Comparison of ENCODE assay signal across 8 cellular contexts in the genomic region with DNA sequence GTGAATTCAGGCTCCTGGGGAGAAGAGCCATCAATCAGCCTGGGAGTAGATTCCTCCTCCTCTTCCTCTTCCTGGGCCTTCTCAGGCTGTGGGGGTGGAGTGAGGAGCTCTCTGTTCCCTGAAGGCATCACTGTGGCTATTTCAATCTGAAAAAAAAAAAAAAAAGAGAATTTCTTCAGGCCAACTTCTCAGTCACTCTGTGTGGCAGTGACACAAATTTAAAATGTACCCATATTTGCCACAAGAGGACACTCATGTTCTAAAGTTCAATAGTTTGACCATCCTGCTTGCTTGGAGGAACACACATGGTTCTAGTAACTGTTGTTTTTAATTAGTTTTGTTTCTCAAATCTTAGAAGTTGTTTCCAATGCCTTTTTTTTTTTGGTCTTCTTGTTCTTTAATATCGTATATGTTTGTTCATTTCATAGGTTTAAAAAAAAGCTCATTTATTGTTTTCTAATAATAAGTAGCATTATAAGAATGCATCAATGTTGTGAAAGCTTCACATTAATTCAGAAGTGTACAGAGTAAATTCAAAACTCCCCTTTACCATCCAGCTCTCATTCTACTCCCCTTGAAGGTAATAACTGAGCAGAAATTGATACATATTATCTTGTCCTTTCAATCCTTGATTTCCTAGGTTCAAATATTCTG. TPM values are rescaled to one million over a fixed set of nuclear protein-coding genes. Genes with fewer than 3 reads are reported as not detected.
DNase-seq lines count a peak whose midpoint lies in the region; ATAC-seq, FAIRE-seq and TF ChIP-seq lines count a peak whose summit lies in the region.

No MANE protein-coding gene starts in this region.

- no peaks in the 10 kb centered on the region for H3K9me3 ChIP-seq in CD8-positive, alpha-beta memory T cell (ENCODE audit: low read length)

- H3K27me3 Mint-ChIP-seq in osteocyte (ENCODE audit: unreplicated experiment): no peaks in the 10 kb centered on the region
- H3K27me3 Mint-ChIP-seq in CD8-positive, alpha-beta memory T cell: peaks cover 0 to 5% of the 10 kb centered on the region in 2 donors

- H3K36me3 Mint-ChIP-seq in osteocyte (ENCODE audit: unreplicated experiment): no peaks in the 10 kb centered on the region
- H3K36me3 Mint-ChIP-seq in CD8-positive, alpha-beta memory T cell: no peaks in the 10 kb centered on the region

- H3K36me3 ChIP-seq in CD8-positive, alpha-beta memory T cell (ENCODE audit: insufficient read depth, low read length): no peaks in the 10 kb centered on the region

- H3K4me1 Mint-ChIP-seq in osteocyte (ENCODE audit: unreplicated experiment): peaks cover 49% of the 10 kb centered on the region
- no peaks in the 10 kb centered on the region for H3K4me1 Mint-ChIP-seq in CD8-positive, alpha-beta memory T cell

- TF ChIP-seq CTCF in HL-60 (IDR thresholded peaks at IDR 0.05; ENCODE audit: insufficient read depth, low read length): peak; percentile 37
- peak; percentile 80 for TF ChIP-seq CTCF in osteocyte (IDR thresholded peaks at IDR 0.05)

- POLR2A ChIA-PET in CD8-positive, alpha-beta memory T cell (lab: Charles Lee): no interaction called here

- H3K27me3 ChIP-seq in HL-60 (ENCODE audit: insufficient read depth, poor library complexity, severe bottlenecking): no peaks in the 10 kb centered on the region
- H3K27me3 ChIP-seq in CD8-positive, alpha-beta memory T cell (ENCODE audit: insufficient read depth, low read length, poor library complexity, severe bottlenecking): no peaks in the 10 kb centered on the region

- peak; percentile 93 for ATAC-seq in GM21367 (IDR thresholded peaks at IDR 0.05; ENCODE audit: unreplicated experiment)

- H3K4me1 ChIP-seq in CD8-positive, alpha-beta memory T cell (ENCODE audit: insufficient read depth, low read length): no peaks in the 10 kb centered on the region

- DNase-seq in HL-60 (ENCODE audit: low read depth in 1 of 2, low spot score in 1 of 2): peak in 1 of 2 experiments; percentile 8
- DNase-seq in RPMI8226: peak; percentile 19
- peak; percentile 83 for DNase-seq in fibroblast of gingiva (ENCODE audit: low read depth)
- DNase-seq in osteocyte (ENCODE audit: extremely low spot score, unreplicated experiment): no peak
- no peak for DNase-seq in mesenteric fat pad (ENCODE audit: low spot score)
- DNase-seq in CD8-positive, alpha-beta memory T cell: no peak

- CTCF ChIA-PET in CD8-positive, alpha-beta memory T cell (lab: Charles Lee): no interaction called here

- H3K27ac Mint-ChIP-seq in osteocyte (ENCODE audit: unreplicated experiment): peak overlapping the region; percentile 58
- H3K27ac Mint-ChIP-seq in CD8-positive, alpha-beta memory T cell: no peak overlapping the region

- no peak overlapping the region for H3K4me3 Mint-ChIP-seq in osteocyte (ENCODE audit: unreplicated experiment)
- no peak overlapping the region for H3K4me3 Mint-ChIP-seq in CD8-positive, alpha-beta memory T cell

- no peak overlapping the region for H3K27ac ChIP-seq in HL-60 (replicated peaks)
- no peak overlapping the region for H3K27ac ChIP-seq in CD8-positive, alpha-beta memory T cell (ENCODE audit: low read depth, low read length)

- FAIRE-seq in G401.6 (lab: Jason Lieb, UNC): peak; percentile 59

- H3K4me3 ChIP-seq in HL-60 (replicated peaks; ENCODE audit: insufficient read depth, low read length): no peak overlapping the region
- no peak overlapping the region for H3K4me3 ChIP-seq in CD8-positive, alpha-beta memory T cell (ENCODE audit: low read length)

- peaks cover 6% of the 10 kb centered on the region for H3K9me3 Mint-ChIP-seq in osteocyte (ENCODE audit: unreplicated experiment)
- H3K9me3 Mint-ChIP-seq in CD8-positive, alpha-beta memory T cell: no peaks in the 10 kb centered on the region

RNA-seq across cellular contexts. Expression of a gene that starts 23.3 kb away (rescaled TPM):
- total RNA-seq in osteocyte (not detected in 2 replicates), mesenteric fat pad (not detected)
- total RNA-seq in CD8-positive, alpha-beta memory T cell: not detected
- polyA plus RNA-seq in CD8-positive, alpha-beta memory T cell: not detected

RNA-seq across cellular contexts. Expression of a gene that starts 26.5 kb away (rescaled TPM):
- total RNA-seq in osteocyte (not detected in 2 replicates), mesenteric fat pad (not detected)
- not detected for total RNA-seq in CD8-positive, alpha-beta memory T cell
- not detected for polyA plus RNA-seq in CD8-positive, alpha-beta memory T cell

Comparison
In these comparisons a context has a peak if more than half of its experiments do, and no peak if none do; other contexts are left out.
1. DNase-seq: peak in RPMI8226 (single experiment) and fibroblast of gingiva (single experiment); none in osteocyte (single experiment), mesenteric fat pad (single experiment) and CD8-positive, alpha-beta memory T cell (0 of 5).